ENCODE assay signal across 15 cellular contexts in genomic region chr11:10397226-10397987, GRCh38.
"Had no signal": no experiment of that assay in that cellular context is flagged by ENCODE, and none has a peak within 500 bp of the region (broad histone marks: within the 10 kb centered on the region; RNA-seq: fewer than 3 reads in every experiment).

No MANE protein-coding gene starts in this region.

- H3K9me3 ChIP-seq: body of pancreas, esophagus muscularis mucosa, thoracic aorta had no signal

- DNase-seq: activated CD4-positive, alpha-beta T cell treated with anti-CD3 and anti-CD28 coated beads, Interleukin-2, amount 50 U/mL, for 1 hour; activated CD4-positive, CD25-positive, alpha-beta regulatory T cell; activated effector memory CD4-positive, alpha-beta T cell treated with Interleukin-2 at 50 U/mL for 16 hours; activated T-cell treated with anti-CD3 and anti-CD28 coated beads, Interleukin-2, amount 50 U/mL, for 1 hour; amniotic stem cell; body of pancreas; dermis blood vessel endothelial cell; occipital lobe; stimulated activated CD4-positive, alpha-beta T cell treated with anti-CD3 and anti-CD28 coated beads, Interleukin-2, amount 100 ng/mL, for 48 hours; stimulated activated naive CD8-positive, alpha-beta T cell treated with anti-CD3 and anti-CD28 coated beads, Interleukin-15, amount 100 ng/mL, for 72 hours; T-helper 17 cell had no signal

- H3K27ac ChIP-seq: body of pancreas, esophagus muscularis mucosa, thoracic aorta had no signal

- H3K27ac Mint-ChIP-seq: activated naive CD4-positive, alpha-beta T cell treated with anti-CD3 and anti-CD28 coated beads, Interleukin-2, amount 50 U/mL, for 24 hours; natural killer cell treated with Interleukin-12 subunit alpha and Interleukin-12 subunit beta and Interleukin-15 and Interleukin-18, amount 100 ng/mL, for 72 hours; stimulated activated naive CD8-positive, alpha-beta T cell treated with anti-CD3 and anti-CD28 coated beads, Interleukin-15, amount 100 ng/mL, for 72 hours; T-helper 17 cell had no signal

- H3K27me3 ChIP-seq: body of pancreas, esophagus muscularis mucosa had no signal

- H3K4me3 Mint-ChIP-seq: activated naive CD4-positive, alpha-beta T cell treated with anti-CD3 and anti-CD28 coated beads, Interleukin-2, amount 50 U/mL, for 24 hours; natural killer cell treated with Interleukin-12 subunit alpha and Interleukin-12 subunit beta and Interleukin-15 and Interleukin-18, amount 100 ng/mL, for 72 hours; stimulated activated naive CD8-positive, alpha-beta T cell treated with anti-CD3 and anti-CD28 coated beads, Interleukin-15, amount 100 ng/mL, for 72 hours; T-helper 17 cell had no signal

- H3K9me3 Mint-ChIP-seq: activated naive CD4-positive, alpha-beta T cell treated with anti-CD3 and anti-CD28 coated beads, Interleukin-2, amount 50 U/mL, for 24 hours; natural killer cell treated with Interleukin-12 subunit alpha and Interleukin-12 subunit beta and Interleukin-15 and Interleukin-18, amount 100 ng/mL, for 72 hours; stimulated activated naive CD8-positive, alpha-beta T cell treated with anti-CD3 and anti-CD28 coated beads, Interleukin-15, amount 100 ng/mL, for 72 hours had no signal

- H3K4me1 Mint-ChIP-seq: activated naive CD4-positive, alpha-beta T cell treated with anti-CD3 and anti-CD28 coated beads, Interleukin-2, amount 50 U/mL, for 24 hours had no signal

- ATAC-seq: body of pancreas; natural killer cell treated with Interleukin-12 subunit alpha and Interleukin-12 subunit beta and Interleukin-15 and Interleukin-18, amount 100 ng/mL, for 72 hours; stimulated activated naive CD8-positive, alpha-beta T cell treated with anti-CD3 and anti-CD28 coated beads, Interleukin-15, amount 100 ng/mL, for 72 hours; T-helper 17 cell had no signal

- H3K36me3 Mint-ChIP-seq: activated naive CD4-positive, alpha-beta T cell treated with anti-CD3 and anti-CD28 coated beads, Interleukin-2, amount 50 U/mL, for 24 hours; natural killer cell treated with Interleukin-12 subunit alpha and Interleukin-12 subunit beta and Interleukin-15 and Interleukin-18, amount 100 ng/mL, for 72 hours had no signal

- H3K4me3 ChIP-seq: body of pancreas, esophagus muscularis mucosa, thoracic aorta had no signal

- H3K36me3 ChIP-seq: esophagus muscularis mucosa, thoracic aorta had no signal
